Comparison of ENCODE assay signal across 6 cellular contexts in genomic region chr9:113454914-113455761, GRCh38. TPM values are rescaled to one million over a fixed set of nuclear protein-coding genes. Genes with fewer than 3 reads are reported as not detected.
DNase-seq lines count a peak whose midpoint lies in the region; ATAC-seq and TF ChIP-seq lines count a peak whose summit lies in the region.

No MANE protein-coding gene starts in this region.

- TF ChIP-seq EP300 in transverse colon (IDR thresholded peaks at IDR 0.05; ENCODE audit: low read depth), result no peak

- peaks cover 4 to 39% (median 28%) of the 10 kb centered on the region in 12 donors for H3K4me1 ChIP-seq in heart left ventricle
- peaks cover 7 to 22% (median 13%) of the 10 kb centered on the region in 4 donors for H3K4me1 ChIP-seq in transverse colon

- no peak for TF ChIP-seq CTCF in NB4 (IDR thresholded peaks at IDR 0.05; ENCODE audit: low read depth, low read length)
- TF ChIP-seq CTCF in heart left ventricle (IDR thresholded peaks at IDR 0.05), result peak in 1 of 12 donors; percentile 8
- TF ChIP-seq CTCF in transverse colon (IDR thresholded peaks at IDR 0.05), result no peak

- TF ChIP-seq POLR2A in NB4 (IDR thresholded peaks at IDR 0.05; ENCODE audit: extremely low read depth, insufficient read length) (no peak), heart left ventricle (IDR thresholded peaks at IDR 0.05) (no peak), transverse colon (IDR thresholded peaks at IDR 0.05) (no peak)

- H3K27ac ChIP-seq in heart left ventricle (peak overlapping the region; percentile 84 to 97 (median 90)), transverse colon (peak overlapping the region; percentile 71 to 87 (median 80))

- no peak overlapping the region for H3K4me3 ChIP-seq in NB4 (ENCODE audit: low read depth, low read length)
- no peak overlapping the region for H3K4me3 ChIP-seq in heart left ventricle
- H3K4me3 ChIP-seq in transverse colon, result no peak overlapping the region

- H3K9me3 ChIP-seq in heart left ventricle, result no peaks in the 10 kb centered on the region
- no peaks in the 10 kb centered on the region for H3K9me3 ChIP-seq in transverse colon

- WGBS in heart left ventricle, 4 donors, result 10 to 14% (median 12%) methylated on average over 5 of the region's 5 CpGs
- WGBS in transverse colon (ENCODE audit: low coverage in 1 of 2), 2 donors, result 54 to 63% methylated on average over 2 to 5 of the region's 5 CpGs

- H3K36me3 ChIP-seq in heart left ventricle (no peaks in the 10 kb centered on the region), transverse colon (no peaks in the 10 kb centered on the region)

- peak; percentile 85 to 96 (median 94) for ATAC-seq in heart left ventricle

- H3K27me3 ChIP-seq in heart left ventricle, result no peaks in the 10 kb centered on the region
- H3K27me3 ChIP-seq in transverse colon, result no peaks in the 10 kb centered on the region

- intact Hi-C loops in heart left ventricle (cut with DNase I), result loop anchor here in 5 of 10 donors (2.0 to 10.0 kb wide), 4 partner anchors 37 to 50 kb away; no protein-coding TSS in a partner anchor
- intact Hi-C loops in transverse colon (cut with DNase I; ENCODE audit: low total_unique reads), result no loop called here

- in situ Hi-C loops in transverse colon (cut with MboI; ENCODE audit: low pct_ligation_motif_present in 1 of 4, low pct_unique_long_range_greater_than_20kb in 1 of 4, low sequenced_read_pairs in 3 of 4), result loop anchor here in 1 of 4 donors (10.0 kb wide), 2 partner anchors 130 to 200 kb away; no protein-coding TSS in a partner anchor

- peak; percentile 82 for DNase-seq in AG20443 (ENCODE audit: low spot score)
- DNase-seq in NB4 (ENCODE audit: low read depth), result peak; percentile 62
- peak in 4 of 5 donors; percentile 58 to 80 (median 68) for DNase-seq in heart left ventricle
- DNase-seq in transverse colon, result no peak
- DNase-seq in ecto neural progenitor cell (ENCODE audit: low spot score), result no peak
- no peak for DNase-seq in epidermal melanocyte (ENCODE audit: insufficient read length, low spot score)

RNA-seq across cellular contexts. Expression of gene RGS3, which starts 8.4 kb away (rescaled TPM):
- 100 to 1,000 TPM; 107 to 214 (median 139) TPM for total RNA-seq in heart left ventricle
- polyA plus RNA-seq in heart left ventricle, result 100 to 1,000 TPM in 1 of 2 donors, 10 to 100 TPM in 1; 93.4 to 120 TPM
- total RNA-seq in transverse colon, result 100 to 1,000 TPM in 1 of 4 donors, 10 to 100 TPM in 3; 62.7 to 150 (median 80.9) TPM

RNA-seq across cellular contexts. Expression of gene C9orf43, which starts 44.6 kb away (rescaled TPM):
- total RNA-seq in heart left ventricle (under 1 TPM in 4 of 9 donors, not detected in 5; 0.14 to 0.93 (median 0.49) TPM), transverse colon (under 1 TPM in 1 of 4 donors, not detected in 3; 0.75 TPM)
- under 1 TPM; 0.15 to 0.27 TPM for polyA plus RNA-seq in heart left ventricle

RNA-seq across cellular contexts. Expression of gene POLE3, which starts 44.7 kb away (rescaled TPM):
- 10 to 100 TPM; 18.7 to 31.2 (median 24.3) TPM for total RNA-seq in heart left ventricle
- polyA plus RNA-seq in heart left ventricle, result 10 to 100 TPM; 14.9 to 72.4 TPM
- 10 to 100 TPM in 3 of 4 donors, 1 to 10 TPM in 1; 4.2 to 58.7 (median 24.4) TPM for total RNA-seq in transverse colon

RNA-seq across cellular contexts. Expression of gene ALAD, which starts 54.1 kb away (rescaled TPM):
- total RNA-seq in heart left ventricle (100 to 1,000 TPM in 2 of 9 donors, 10 to 100 TPM in 7; 39.8 to 153 (median 91.8) TPM), transverse colon (100 to 1,000 TPM in 1 of 4 donors, 10 to 100 TPM in 3; 18.5 to 107 (median 63.0) TPM)
- 10 to 100 TPM; 51.1 to 74.3 TPM for polyA plus RNA-seq in heart left ventricle

Comparison
In these comparisons a context has a peak if more than half of its experiments do, and no peak if none do; other contexts are left out.
1. DNase-seq: peak in AG20443 (single experiment), NB4 (single experiment) and heart left ventricle (4 of 5); none in transverse colon (single experiment), ecto neural progenitor cell (single experiment) and epidermal melanocyte (single experiment).